ENCODE assay signal across 31 cellular contexts in the genomic region with DNA sequence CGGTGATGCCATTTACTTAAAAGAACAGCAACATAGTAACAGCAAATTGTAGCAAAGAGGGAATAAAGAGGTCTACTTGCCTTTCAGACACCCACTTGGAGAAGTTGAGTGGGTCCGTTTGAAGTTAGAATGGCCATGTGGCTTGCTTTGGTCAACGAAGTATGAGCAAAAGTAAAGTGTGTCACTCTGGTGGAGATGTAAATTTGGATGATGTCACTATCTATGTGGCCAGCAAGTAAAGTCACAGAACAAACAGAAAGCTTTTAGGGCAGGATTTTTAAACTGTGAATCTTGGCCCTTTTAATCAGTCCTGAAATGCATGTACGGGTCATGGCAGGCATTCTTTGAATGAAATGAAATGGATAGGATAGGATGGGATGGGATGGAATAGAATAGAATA.
DNase-seq lines count a peak whose midpoint lies in the region; ATAC-seq, FAIRE-seq and TF ChIP-seq lines count a peak whose summit lies in the region.
"Had no signal": no experiment of that assay in that cellular context is flagged by ENCODE, and none has a peak within 500 bp of the region (broad histone marks: within the 10 kb centered on the region; RNA-seq: fewer than 3 reads in every experiment).

No MANE protein-coding gene starts in this region.

- under 1% methylated on average over 4 of the region's 4 CpGs for WGBS in HepG2 (ENCODE audit: low lambda C conversion rate)
- WGBS in right lobe of liver (ENCODE audit: insufficient coverage, low coverage, low lambda C conversion rate, missing lambda C conversion rate) = 61% methylated on average over 4 of the region's 4 CpGs

- no peaks in the 10 kb centered on the region for H3K36me3 ChIP-seq in HepG2 (replicated peaks in 1 of 2; ENCODE audit: control insufficient read depth in 1 of 2, insufficient read depth in 2 of 2, low read length in 2 of 2)
- no peaks in the 10 kb centered on the region for H3K36me3 ChIP-seq in right lobe of liver
- no peaks in the 10 kb centered on the region for H3K36me3 ChIP-seq in HEK293 (ENCODE audit: control insufficient read depth in 2 of 2, insufficient read depth in 1 of 2, low read length in 2 of 2)
- H3K36me3 ChIP-seq: BE2C; BLaER1; BLaER1 treated with 17β-estradiol and CSF1 and Interleukin-3, amounts not matched to agents 10 nM and 100 nM had no signal

- TF ChIP-seq RAD21 in HepG2 (CRISPR knock-in tag; IDR thresholded peaks at IDR 0.05) = no peak

- in situ Hi-C loops in HepG2 (cut with HindIII; ENCODE audit: extremely low pct_ligation_motif_present, low pct_unique_long_range_greater_than_20kb) = no loop called here

- H3K27ac ChIP-seq in HepG2 (ENCODE audit: extremely low read length, insufficient read depth, low read length) = no peak overlapping the region
- H3K27ac ChIP-seq in right lobe of liver = no peak overlapping the region
- no peak overlapping the region for H3K27ac ChIP-seq in HEK293 (ENCODE audit: extremely low read depth, low read depth, low read length)
- H3K27ac ChIP-seq: 22Rv1; A549; BLaER1; BLaER1 treated with 17β-estradiol and CSF1 and Interleukin-3, amounts not matched to agents 10 nM and 100 nM; C4-2B had no signal

- POLR2A ChIA-PET in HepG2 (lab: Yijun Ruan, JAX) (no interaction called here), HEK293 (lab: Yijun Ruan, JAX) (no interaction called here)

- no peaks in the 10 kb centered on the region for H4K20me1 ChIP-seq in HepG2 (ENCODE audit: insufficient read depth, low read length)
- H4K20me1 ChIP-seq: BLaER1; BLaER1 treated with 17β-estradiol and CSF1 and Interleukin-3, amounts not matched to agents 10 nM and 100 nM had no signal

- CTCF ChIA-PET in HepG2 (lab: Yijun Ruan, JAX; ENCODE audit: low intra/inter-chr PET ratio, low total read pairs) = no interaction called here
- CTCF ChIA-PET in HEK293 (lab: Yijun Ruan, JAX) = no interaction called here

- H3K4me3 ChIP-seq in HepG2 (replicated peaks in 1 of 3; ENCODE audit: insufficient read depth in 1 of 3, low read depth in 2 of 3, low read length in 3 of 3) = no peak overlapping the region
- no peak overlapping the region for H3K4me3 ChIP-seq in right lobe of liver
- no peak overlapping the region for H3K4me3 ChIP-seq in HEK293 (ENCODE audit: low read depth, low read length)
- H3K4me3 ChIP-seq: A549; BLaER1; BLaER1 treated with 17β-estradiol and CSF1 and Interleukin-3, amounts not matched to agents 10 nM and 100 nM had no signal

- DNase-seq in HepG2 (ENCODE audit: low spot score) (no peak), right lobe of liver (no peak), dermis blood vessel endothelial cell (no peak)
- DNase-seq: 8988T; ACHN; AML-193; BE2C; C1 segment of cervical spinal cord; Caco-2; Calu3; CD4-positive, alpha-beta memory T cell; CD4-positive, alpha-beta T cell; CD4-positive, CD25-positive, alpha-beta regulatory T cell; CD8-positive, alpha-beta memory T cell; CD8-positive, alpha-beta T cell; COR-L47; DMS 273 treated with DMSO at 0.1 percent for 48 hours; DMS153; DMS53; DMS79; DMS79 treated with DMSO at 0.1 percent for 48 hours; DND-41; EL had no signal

- TF ChIP-seq CTCF in HepG2 (CRISPR knock-in tag; IDR thresholded peaks at IDR 0.05) (no peak), right lobe of liver (IDR thresholded peaks at IDR 0.05) (no peak), HEK293 (tag by site-specific recombination; IDR thresholded peaks at IDR 0.05) (no peak)

- no TSS peak for BruUV-seq in HepG2 (replicated peaks; lab: Mats Ljungman, UMichigan)

- no peak overlapping the region for H3K4me2 ChIP-seq in HepG2 (ENCODE audit: low read depth, low read length)
- H3K4me2 ChIP-seq: A549; BLaER1; BLaER1 treated with 17β-estradiol and CSF1 and Interleukin-3, amounts not matched to agents 10 nM and 100 nM had no signal

- ATAC-seq in HepG2 (no peak), right lobe of liver (no peak)
- ATAC-seq: A549; CD8-positive, alpha-beta T cell had no signal

- no peak overlapping the region for H2AFZ ChIP-seq in HepG2 (ENCODE audit: low read length)

- no peak for FAIRE-seq in HepG2 (lab: Jason Lieb, UNC)
- FAIRE-seq: A204.1, A549, D721Med had no signal

- TF ChIP-seq POLR2A in HepG2 (IDR thresholded peaks at IDR 0.05; ENCODE audit: insufficient read depth in 1 of 2, low read depth in 2 of 2, low read length in 2 of 2) = no peak
- no peak for TF ChIP-seq POLR2A in right lobe of liver (IDR thresholded peaks at IDR 0.05)

- H3K27me3 ChIP-seq in HepG2 (ENCODE audit: control insufficient read depth in 1 of 2, insufficient read depth in 2 of 2, low read length in 2 of 2) (no peaks in the 10 kb centered on the region), right lobe of liver (no peaks in the 10 kb centered on the region)
- H3K27me3 ChIP-seq: BLaER1; BLaER1 treated with 17β-estradiol and CSF1 and Interleukin-3, amounts not matched to agents 10 nM and 100 nM had no signal

- no peaks in the 10 kb centered on the region for H3K9me3 ChIP-seq in HepG2 (ENCODE audit: low read length)
- no peaks in the 10 kb centered on the region for H3K9me3 ChIP-seq in right lobe of liver
- H3K9me3 ChIP-seq in HEK293 (ENCODE audit: control insufficient read depth, insufficient read depth, low read depth, low read length) = no peaks in the 10 kb centered on the region
- H3K9me3 ChIP-seq: A549; BE2C; BLaER1; BLaER1 treated with 17β-estradiol and CSF1 and Interleukin-3, amounts not matched to agents 10 nM and 100 nM; Caco-2 had no signal

- intact Hi-C loops in HepG2 (cut with micrococcal nuclease; ENCODE audit: unreplicated experiment) (no loop called here), right lobe of liver (cut with DNase I) (no loop called here)

- H3K4me1 ChIP-seq in HepG2 (ENCODE audit: insufficient read depth, low read length) = no peaks in the 10 kb centered on the region
- H3K4me1 ChIP-seq in right lobe of liver = no peaks in the 10 kb centered on the region
- peaks cover 30% of the 10 kb centered on the region for H3K4me1 ChIP-seq in HEK293 (ENCODE audit: control insufficient read depth, insufficient read depth, low read length)
- H3K4me1 ChIP-seq: A549; BE2C; BLaER1; BLaER1 treated with 17β-estradiol and CSF1 and Interleukin-3, amounts not matched to agents 10 nM and 100 nM; Caco-2 had no signal

- no peak for TF ChIP-seq EP300 in HepG2 (IDR thresholded peaks at IDR 0.05; ENCODE audit: low read depth in 2 of 2, low read length in 2 of 2)
- TF ChIP-seq EP300 in HepG2 (CRISPR knock-in tag; IDR thresholded peaks at IDR 0.05; ENCODE audit: borderline replicate concordance) = no peak

- no peaks in the 10 kb centered on the region for H3K79me2 ChIP-seq in HepG2 (ENCODE audit: insufficient read depth, low read length)

- no peak overlapping the region for H3K9ac ChIP-seq in HepG2 (ENCODE audit: insufficient read depth, low read depth, low read length)
- H3K9ac ChIP-seq: BLaER1; BLaER1 treated with 17β-estradiol and CSF1 and Interleukin-3, amounts not matched to agents 10 nM and 100 nM had no signal

TF ChIP-seq in HepG2, 621 proteins besides CTCF, POLR2A, EP300 and RAD21 (continues in another document):
- no peak for TF ChIP-seq HHEX (CRISPR knock-in tag; IDR thresholded peaks at IDR 0.05)
- no peak for TF ChIP-seq NBN (conservative IDR thresholded peaks at IDR 0.05)
- no peak for TF ChIP-seq ZNF17 (CRISPR knock-in tag; IDR thresholded peaks at IDR 0.05)
- TF ChIP-seq, protein P1, sequence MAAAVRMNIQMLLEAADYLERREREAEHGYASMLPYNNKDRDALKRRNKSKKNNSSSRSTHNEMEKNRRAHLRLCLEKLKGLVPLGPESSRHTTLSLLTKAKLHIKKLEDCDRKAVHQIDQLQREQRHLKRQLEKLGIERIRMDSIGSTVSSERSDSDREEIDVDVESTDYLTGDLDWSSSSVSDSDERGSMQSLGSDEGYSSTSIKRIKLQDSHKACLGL (CRISPR knock-in tag; IDR thresholded peaks at IDR 0.05) = no peak
- peak; percentile 60 for TF ChIP-seq CREB1 (IDR thresholded peaks at IDR 0.05)
- TF ChIP-seq CREB1 (CRISPR knock-in tag; IDR thresholded peaks at IDR 0.05) = no peak
- peak; percentile 91 for TF ChIP-seq ATF7 (IDR thresholded peaks at IDR 0.05)
- TF ChIP-seq ATF7 (CRISPR knock-in tag; IDR thresholded peaks at IDR 0.05) = no peak

TF ChIP-seq in HEK293, 187 proteins besides CTCF, POLR2A, EP300 and RAD21:
- TF ChIP-seq, protein P2, sequence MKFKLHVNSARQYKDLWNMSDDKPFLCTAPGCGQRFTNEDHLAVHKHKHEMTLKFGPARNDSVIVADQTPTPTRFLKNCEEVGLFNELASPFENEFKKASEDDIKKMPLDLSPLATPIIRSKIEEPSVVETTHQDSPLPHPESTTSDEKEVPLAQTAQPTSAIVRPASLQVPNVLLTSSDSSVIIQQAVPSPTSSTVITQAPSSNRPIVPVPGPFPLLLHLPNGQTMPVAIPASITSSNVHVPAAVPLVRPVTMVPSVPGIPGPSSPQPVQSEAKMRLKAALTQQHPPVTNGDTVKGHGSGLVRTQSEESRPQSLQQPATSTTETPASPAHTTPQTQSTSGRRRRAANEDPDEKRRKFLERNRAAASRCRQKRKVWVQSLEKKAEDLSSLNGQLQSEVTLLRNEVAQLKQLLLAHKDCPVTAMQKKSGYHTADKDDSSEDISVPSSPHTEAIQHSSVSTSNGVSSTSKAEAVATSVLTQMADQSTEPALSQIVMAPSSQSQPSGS (tag by site-specific recombination; IDR thresholded peaks at IDR 0.05; ENCODE audit: low read depth) = peak; percentile 82
- TF ChIP-seq MZF1 (tag by site-specific recombination; IDR thresholded peaks at IDR 0.05; ENCODE audit: borderline replicate concordance) (no peak), ZNF561 (tag by site-specific recombination; IDR thresholded peaks at IDR 0.05; ENCODE audit: borderline replicate concordance) (no peak), TCF7L2 (IDR thresholded peaks at IDR 0.05; ENCODE audit: borderline replicate concordance, low read depth, low read length) (no peak)
- TF ChIP-seq, protein P3, sequence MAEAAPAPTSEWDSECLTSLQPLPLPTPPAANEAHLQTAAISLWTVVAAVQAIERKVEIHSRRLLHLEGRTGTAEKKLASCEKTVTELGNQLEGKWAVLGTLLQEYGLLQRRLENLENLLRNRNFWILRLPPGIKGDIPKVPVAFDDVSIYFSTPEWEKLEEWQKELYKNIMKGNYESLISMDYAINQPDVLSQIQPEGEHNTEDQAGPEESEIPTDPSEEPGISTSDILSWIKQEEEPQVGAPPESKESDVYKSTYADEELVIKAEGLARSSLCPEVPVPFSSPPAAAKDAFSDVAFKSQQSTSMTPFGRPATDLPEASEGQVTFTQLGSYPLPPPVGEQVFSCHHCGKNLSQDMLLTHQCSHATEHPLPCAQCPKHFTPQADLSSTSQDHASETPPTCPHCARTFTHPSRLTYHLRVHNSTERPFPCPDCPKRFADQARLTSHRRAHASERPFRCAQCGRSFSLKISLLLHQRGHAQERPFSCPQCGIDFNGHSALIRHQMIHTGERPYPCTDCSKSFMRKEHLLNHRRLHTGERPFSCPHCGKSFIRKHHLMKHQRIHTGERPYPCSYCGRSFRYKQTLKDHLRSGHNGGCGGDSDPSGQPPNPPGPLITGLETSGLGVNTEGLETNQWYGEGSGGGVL (tag by site-specific recombination; IDR thresholded peaks at IDR 0.05) = no peak
